13 cellular contexts compared by ENCODE assay signal in the genomic region with DNA sequence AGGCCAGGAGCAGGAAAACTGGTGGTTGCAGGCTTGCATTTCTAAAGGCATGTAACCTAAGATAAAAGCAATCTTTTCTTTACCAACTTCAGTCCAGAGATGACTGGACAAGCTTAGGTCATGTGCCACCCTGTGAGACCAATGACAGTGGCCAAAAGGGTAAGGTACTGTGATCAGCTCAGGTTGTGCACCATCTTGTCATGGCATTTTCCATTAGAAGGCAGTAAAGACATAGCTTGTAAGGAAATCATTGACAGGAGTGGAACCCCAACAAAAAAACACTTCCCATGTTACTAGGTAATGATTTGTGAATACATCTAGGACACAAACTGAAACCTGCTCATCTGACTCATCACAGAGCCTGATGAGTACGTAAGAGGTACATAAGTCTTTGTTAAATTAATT. TPM values are rescaled to one million over a fixed set of nuclear protein-coding genes. Genes with fewer than 3 reads are reported as not detected.
DNase-seq lines count a peak whose midpoint lies in the region; ATAC-seq and TF ChIP-seq lines count a peak whose summit lies in the region.
"Had no signal": no experiment of that assay in that cellular context is flagged by ENCODE, and none has a peak within 500 bp of the region (broad histone marks: within the 10 kb centered on the region; RNA-seq: fewer than 3 reads in every experiment).

No MANE protein-coding gene starts in this region.

- H3K79me1 ChIP-seq in trophoblast cell (ENCODE audit: low read length): no peaks in the 10 kb centered on the region

- no peak overlapping the region for H3K9ac ChIP-seq in trophoblast cell (ENCODE audit: low read length)
- H3K9ac ChIP-seq: BLaER1 treated with 17β-estradiol and CSF1 and Interleukin-3, amounts not matched to agents 10 nM and 100 nM had no signal

- ATAC-seq in GM18909 (IDR thresholded peaks at IDR 0.05; ENCODE audit: poor library complexity, unreplicated experiment) (peak; percentile 92), HG02642 (IDR thresholded peaks at IDR 0.05; ENCODE audit: poor library complexity, unreplicated experiment) (peak; percentile 77), HG03457 (IDR thresholded peaks at IDR 0.05; ENCODE audit: unreplicated experiment) (peak; percentile 89)
- ATAC-seq: WTC11 had no signal

- H4K91ac ChIP-seq in trophoblast cell (ENCODE audit: low read depth, low read length): no peak overlapping the region

- no peak overlapping the region for H4K12ac ChIP-seq in trophoblast cell (ENCODE audit: low read depth, low read length)

- in situ Hi-C loops in Caki2 (cut with HindIII; ENCODE audit: low pct_unique_long_range_greater_than_20kb, low sequenced_read_pairs): no loop called here
- in situ Hi-C loops in GM13977 (cut with MboI; ENCODE audit: low pct_unique_long_range_greater_than_20kb, low sequenced_read_pairs, unreplicated experiment): no loop called here

- H3K27me3 ChIP-seq in SJCRH30 (no peaks in the 10 kb centered on the region), trophoblast cell (ENCODE audit: insufficient read depth, low read length) (no peaks in the 10 kb centered on the region)
- H3K27me3 ChIP-seq: tibial artery had no signal

- TF ChIP-seq CTCF in GM13977 (IDR thresholded peaks at IDR 0.05; ENCODE audit: extremely low read depth, insufficient read depth, missing control alignments): no peak

- no peak overlapping the region for H3K27ac ChIP-seq in SJCRH30
- H3K27ac ChIP-seq in trophoblast cell (ENCODE audit: low read depth, low read length): no peak overlapping the region
- H3K27ac ChIP-seq: BLaER1 treated with 17β-estradiol and CSF1 and Interleukin-3, amounts not matched to agents 10 nM and 100 nM; RWPE1; tibial artery had no signal

- H3K4ac ChIP-seq in trophoblast cell (ENCODE audit: low read depth, low read length): no peak overlapping the region

- no peak overlapping the region for H3K4me2 ChIP-seq in trophoblast cell (ENCODE audit: low read length)
- H3K4me2 ChIP-seq: BLaER1 treated with 17β-estradiol and CSF1 and Interleukin-3, amounts not matched to agents 10 nM and 100 nM had no signal

- H3K14ac ChIP-seq in trophoblast cell (ENCODE audit: low read length): no peak overlapping the region

- H3K4me3 ChIP-seq in SJCRH30 (no peak overlapping the region), trophoblast cell (ENCODE audit: low read depth, low read length) (no peak overlapping the region)
- H3K4me3 ChIP-seq: BLaER1 treated with 17β-estradiol and CSF1 and Interleukin-3, amounts not matched to agents 10 nM and 100 nM; tibial artery had no signal

- no CpG with 5 or more reads among the region's 1 CpG for WGBS in trophoblast cell (ENCODE audit: extremely low coverage, insufficient coverage, insufficient read length)

- no peak overlapping the region for H2BK120ac ChIP-seq in trophoblast cell (ENCODE audit: insufficient read depth, low read length, poor library complexity)

- no peaks in the 10 kb centered on the region for H3K36me3 ChIP-seq in SJCRH30
- no peaks in the 10 kb centered on the region for H3K36me3 ChIP-seq in trophoblast cell (ENCODE audit: control insufficient read depth in 1 of 2, insufficient read depth in 2 of 2, low read length in 2 of 2)
- H3K36me3 ChIP-seq: BLaER1 treated with 17β-estradiol and CSF1 and Interleukin-3, amounts not matched to agents 10 nM and 100 nM had no signal

- no peak overlapping the region for H4K8ac ChIP-seq in trophoblast cell (ENCODE audit: low read depth, low read length)

- no peak overlapping the region for H2BK12ac ChIP-seq in trophoblast cell (ENCODE audit: low read length)

- H2BK5ac ChIP-seq in trophoblast cell (ENCODE audit: low read depth, low read length, poor library complexity): no peak overlapping the region

- H3K79me2 ChIP-seq in trophoblast cell (ENCODE audit: control insufficient read depth, insufficient read depth, low read length, poor library complexity): no peaks in the 10 kb centered on the region

- H3K9me3 ChIP-seq in SJCRH30 (replicated peaks) (no peaks in the 10 kb centered on the region), trophoblast cell (ENCODE audit: insufficient read depth, low read depth, low read length) (no peaks in the 10 kb centered on the region)
- H3K9me3 ChIP-seq: tibial artery had no signal

- H3K4me1 ChIP-seq in SJCRH30 (peaks cover 7% of the 10 kb centered on the region; the same call in 1 of the 2 replicates), trophoblast cell (ENCODE audit: control insufficient read depth in 1 of 2, insufficient read depth in 2 of 2, low read length in 2 of 2) (no peaks in the 10 kb centered on the region)

- DNase-seq in Caki2 (ENCODE audit: low read depth): peak; percentile 39
- DNase-seq in SJCRH30: no peak
- DNase-seq in SKM-1 treated with dmso at 0.1 percent for 144 hours (lab: John Stamatoyannopoulos, UW; ENCODE audit: unreplicated experiment): no peak
- no peak for DNase-seq in trophoblast cell
- no peak for DNase-seq in GM13977 (ENCODE audit: low spot score)
- DNase-seq: naive B cell, tibial artery had no signal

- no peak overlapping the region for H2AK5ac ChIP-seq in trophoblast cell (ENCODE audit: low read length)

- no peak overlapping the region for H2AFZ ChIP-seq in trophoblast cell (ENCODE audit: insufficient read depth, low read length, poor library complexity)

- no peak overlapping the region for H3K18ac ChIP-seq in trophoblast cell (ENCODE audit: low read length)

- no peak overlapping the region for H3K23ac ChIP-seq in trophoblast cell (ENCODE audit: low read length)

RNA-seq across cellular contexts. Expression of a gene that starts 35.2 kb away (rescaled TPM):
- total RNA-seq in Caki2 (2014; rRNA removed; shearing (Covaris generic); ENCODE audit: low replicate concordance): 177 and 336 TPM in 2 replicates
- 149 and 158 TPM in 2 replicates for total RNA-seq in SJCRH30 (2014; rRNA removed; shearing (Covaris generic))
- 329 and 336 TPM in 2 replicates for polyA plus RNA-seq in trophoblast cell (2013)
